ENCODE assay signal across 8 cellular contexts in the genomic region with DNA sequence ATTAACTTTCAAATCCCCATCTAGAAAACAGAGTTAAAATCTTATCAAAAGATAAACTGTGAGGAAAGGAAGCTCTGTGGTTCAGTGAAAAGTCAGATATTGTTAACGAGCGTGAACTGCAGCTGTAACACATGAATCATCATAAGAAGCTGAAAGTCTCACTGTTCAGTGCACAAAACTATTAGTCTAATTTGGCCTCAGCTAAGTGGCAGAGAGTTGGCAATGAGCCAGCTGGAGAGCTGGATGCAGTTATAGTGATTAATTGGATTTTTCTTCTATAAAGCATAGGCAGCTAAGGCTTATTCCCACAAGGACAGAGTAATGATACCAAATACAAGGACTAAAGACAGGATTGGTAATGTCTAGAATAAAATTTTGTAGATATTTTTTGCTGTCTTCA.
DNase-seq lines count a peak whose midpoint lies in the region; ATAC-seq and TF ChIP-seq lines count a peak whose summit lies in the region.

No MANE protein-coding gene starts in this region.

- POLR2A ChIA-PET in CD4-positive, alpha-beta T cell (lab: Charles Lee), result no interaction called here

- intact Hi-C loops in CD4-positive, alpha-beta T cell (cut with DNase I, micrococcal nuclease), result no loop called here

- TF ChIP-seq CTCF in brain (conservative IDR thresholded peaks at IDR 0.05) (no peak), progenitor cell of endocrine pancreas (IDR thresholded peaks at IDR 0.05; ENCODE audit: unreplicated experiment) (no peak)
- TF ChIP-seq CTCF in CD4-positive, alpha-beta T cell (IDR thresholded peaks at IDR 0.05), result no peak

- CTCF ChIA-PET in CD4-positive, alpha-beta T cell (lab: Charles Lee), result no interaction called here

- H3K27ac ChIP-seq in CD4-positive, alpha-beta T cell (ENCODE audit: low read depth, low read length), result no peak overlapping the region

- H3K27me3 Mint-ChIP-seq in brain, result no peaks in the 10 kb centered on the region
- no peaks in the 10 kb centered on the region for H3K27me3 Mint-ChIP-seq in CD4-positive, alpha-beta T cell
- no peaks in the 10 kb centered on the region for H3K27me3 Mint-ChIP-seq in progenitor cell of endocrine pancreas

- no peaks in the 10 kb centered on the region for H3K27me3 ChIP-seq in CD4-positive, alpha-beta T cell (ENCODE audit: control insufficient read depth, insufficient read depth, low read length)
- no peaks in the 10 kb centered on the region for H3K27me3 ChIP-seq in H7 (ENCODE audit: control insufficient read depth, insufficient read depth, low read length)

- no peaks in the 10 kb centered on the region for H3K36me3 ChIP-seq in H7 (replicated peaks; ENCODE audit: control insufficient read depth, insufficient read depth, low read length)

- DNase-seq in NCI-H226 (peak; percentile 96), non-pigmented ciliary epithelial cell (ENCODE audit: low read depth) (peak; percentile 62), progenitor cell of endocrine pancreas (ENCODE audit: low spot score, unreplicated experiment) (no peak), H7 (no peak)
- DNase-seq in activated CD8-positive, alpha-beta memory T cell treated with anti-CD3 and anti-CD28 coated beads, Interleukin-2, amount 50 U/mL, for 48 hours, result no peak
- no peak for DNase-seq in CD4-positive, alpha-beta T cell

- no peak overlapping the region for H3K4me3 ChIP-seq in H7 (ENCODE audit: insufficient read depth, low read depth, low read length)

- H3K9me3 Mint-ChIP-seq in brain (peaks cover 0 to 8% (median 0%) of the 10 kb centered on the region in 5 experiments), progenitor cell of endocrine pancreas (ENCODE audit: low read depth) (no peaks in the 10 kb centered on the region)
- no peaks in the 10 kb centered on the region for H3K9me3 Mint-ChIP-seq in CD4-positive, alpha-beta T cell

- peak overlapping the region; percentile 43 to 71 (median 54) for H3K4me3 Mint-ChIP-seq in brain
- no peak overlapping the region for H3K4me3 Mint-ChIP-seq in CD4-positive, alpha-beta T cell
- H3K4me3 Mint-ChIP-seq in progenitor cell of endocrine pancreas (ENCODE audit: low read depth), result no peak overlapping the region

- H3K4me1 Mint-ChIP-seq in brain (peaks cover 44% of the 10 kb centered on the region), progenitor cell of endocrine pancreas (ENCODE audit: low read depth) (peaks cover 5% of the 10 kb centered on the region)
- no peaks in the 10 kb centered on the region for H3K4me1 Mint-ChIP-seq in CD4-positive, alpha-beta T cell (ENCODE audit: low read depth)

- H3K36me3 Mint-ChIP-seq in brain, result no peaks in the 10 kb centered on the region
- no peaks in the 10 kb centered on the region for H3K36me3 Mint-ChIP-seq in CD4-positive, alpha-beta T cell (ENCODE audit: low read depth)
- no peaks in the 10 kb centered on the region for H3K36me3 Mint-ChIP-seq in progenitor cell of endocrine pancreas (ENCODE audit: insufficient read depth)

- ATAC-seq in GM18519 (IDR thresholded peaks at IDR 0.05; ENCODE audit: low FRiP score, unreplicated experiment), result peak; percentile 38
- no peak for ATAC-seq in CD4-positive, alpha-beta T cell (ENCODE audit: poor library complexity)

- H3K9me3 ChIP-seq in CD4-positive, alpha-beta T cell (ENCODE audit: control insufficient read depth, low read length), result no peaks in the 10 kb centered on the region

- H3K27ac Mint-ChIP-seq in brain (peak overlapping the region; percentile 68 to 91 (median 79)), progenitor cell of endocrine pancreas (no peak overlapping the region)
- H3K27ac Mint-ChIP-seq in CD4-positive, alpha-beta T cell, result no peak overlapping the region

Comparison
In these comparisons a context has a peak if more than half of its experiments do, and no peak if none do; other contexts are left out.
1. DNase-seq: peak in NCI-H226 (single experiment) and non-pigmented ciliary epithelial cell (single experiment); none in activated CD8-positive, alpha-beta memory T cell treated with anti-CD3 and anti-CD28 coated beads, Interleukin-2, amount 50 U/mL, for 48 hours (single experiment), CD4-positive, alpha-beta T cell (0 of 10), progenitor cell of endocrine pancreas (single experiment) and H7 (single experiment).
2. H3K27ac Mint-ChIP-seq: peak in brain (5 of 5); none in CD4-positive, alpha-beta T cell (single experiment) and progenitor cell of endocrine pancreas (single experiment).
3. H3K4me3 Mint-ChIP-seq: peak in brain (5 of 5); none in CD4-positive, alpha-beta T cell (single experiment) and progenitor cell of endocrine pancreas (single experiment).